In genomic region chr7:156437021-156437614, GRCh38 we compare ENCODE assay signal across 23 cellular contexts.
"Had no signal": no experiment of that assay in that cellular context is flagged by ENCODE, and none has a peak within 500 bp of the region (broad histone marks: within the 10 kb centered on the region; RNA-seq: fewer than 3 reads in every experiment).

No MANE protein-coding gene starts in this region.

- FAIRE-seq: kidney, small intestine had no signal

- H3K4me3 ChIP-seq: left lung, lower lobe of right lung, ovary, sigmoid colon, spleen, tibial nerve, uterus had no signal

- H3K27ac ChIP-seq: left lung, lower lobe of right lung, ovary, sigmoid colon, spleen, tibial nerve, uterus had no signal

- H3K4me1 Mint-ChIP-seq: natural killer cell; stimulated activated memory B cell treated with anti-CD40 and anti-IgM and Interleukin-4, amounts not matched to agents 10 μg/mL and 1 μg/mL and 100 μg/mL, for 72 hours; stimulated activated naive CD8-positive, alpha-beta T cell treated with anti-CD3 and anti-CD28 coated beads, Interleukin-15, amount 100 ng/mL, for 72 hours had no signal

- DNase-seq: hippocampal formation; kidney; left colon; left lung; lower lobe of right lung; mammary epithelial cell; mesenchymal stem cell; natural killer cell; ovary; right cardiac atrium; sigmoid colon; small intestine; spleen; stimulated activated CD4-positive, alpha-beta T cell treated with anti-CD3 and anti-CD28 coated beads, Interleukin-4, amount 100 ng/mL, for 4 hours; stimulated activated CD8-positive, alpha-beta memory T cell treated with anti-CD3 and anti-CD28 coated beads, Interleukin-4, amount 100 ng/mL, for 48 hours; stimulated activated naive CD4-positive, alpha-beta T cell treated with Interleukin-2 at 50 U/mL for 16 hours; stimulated activated naive CD8-positive, alpha-beta T cell treated with anti-CD3 and anti-CD28 coated beads, Interleukin-15, amount 100 ng/mL, for 72 hours; substantia nigra; uterus had no signal

- H3K4me1 ChIP-seq: left lung, lower lobe of right lung, sigmoid colon, spleen, tibial nerve, uterus had no signal

- ATAC-seq: left colon; left lung; lower lobe of right lung; natural killer cell; right cardiac atrium; stimulated activated memory B cell treated with anti-CD40 and anti-IgM and Interleukin-4, amounts not matched to agents 10 μg/mL and 1 μg/mL and 100 μg/mL, for 72 hours; stimulated activated naive CD8-positive, alpha-beta T cell treated with anti-CD3 and anti-CD28 coated beads, Interleukin-15, amount 100 ng/mL, for 72 hours had no signal

- H3K27me3 ChIP-seq: left lung, ovary, tibial nerve, uterus had no signal

- H3K36me3 Mint-ChIP-seq: natural killer cell; stimulated activated memory B cell treated with anti-CD40 and anti-IgM and Interleukin-4, amounts not matched to agents 10 μg/mL and 1 μg/mL and 100 μg/mL, for 72 hours; type B pancreatic cell had no signal

- H3K27ac Mint-ChIP-seq: natural killer cell; progenitor cell of endocrine pancreas; stimulated activated memory B cell treated with anti-CD40 and anti-IgM and Interleukin-4, amounts not matched to agents 10 μg/mL and 1 μg/mL and 100 μg/mL, for 72 hours; stimulated activated naive CD8-positive, alpha-beta T cell treated with anti-CD3 and anti-CD28 coated beads, Interleukin-15, amount 100 ng/mL, for 72 hours; type B pancreatic cell had no signal

- H3K4me3 Mint-ChIP-seq: natural killer cell; stimulated activated memory B cell treated with anti-CD40 and anti-IgM and Interleukin-4, amounts not matched to agents 10 μg/mL and 1 μg/mL and 100 μg/mL, for 72 hours; stimulated activated naive CD8-positive, alpha-beta T cell treated with anti-CD3 and anti-CD28 coated beads, Interleukin-15, amount 100 ng/mL, for 72 hours; type B pancreatic cell had no signal

- H3K9me3 Mint-ChIP-seq: natural killer cell; stimulated activated memory B cell treated with anti-CD40 and anti-IgM and Interleukin-4, amounts not matched to agents 10 μg/mL and 1 μg/mL and 100 μg/mL, for 72 hours; stimulated activated naive CD8-positive, alpha-beta T cell treated with anti-CD3 and anti-CD28 coated beads, Interleukin-15, amount 100 ng/mL, for 72 hours; type B pancreatic cell had no signal

- H3K36me3 ChIP-seq: left lung, lower lobe of right lung, ovary, sigmoid colon, spleen, tibial nerve, uterus had no signal

- H3K9me3 ChIP-seq: left lung, lower lobe of right lung, ovary, sigmoid colon, spleen, tibial nerve, uterus had no signal
